In genomic region chr6:63456734-63457133, GRCh38 we compare ENCODE assay signal across 20 cellular contexts.
"Had no signal": no experiment of that assay in that cellular context is flagged by ENCODE, and none has a peak within 500 bp of the region (broad histone marks: within the 10 kb centered on the region; RNA-seq: fewer than 3 reads in every experiment).

No MANE protein-coding gene starts in this region.

- H3K27ac Mint-ChIP-seq: naive B cell, nephron had no signal

- H3K27me3 ChIP-seq: esophagus squamous epithelium, gastroesophageal sphincter, neutrophil, right atrium auricular region, stomach, transverse colon had no signal

- DNase-seq: dermis blood vessel endothelial cell; esophagus squamous epithelium; foreskin fibroblast; glutamatergic neuron; kidney; left cardiac atrium; left ventricle myocardium superior; mesendoderm; naive B cell; small intestine; stimulated activated CD4-positive, alpha-beta T cell treated with anti-CD3 and anti-CD28 coated beads, Interleukin-12 subunit alpha, Interleukin-12 subunit beta, amount 100 ng/mL, for 4 hours; stimulated activated naive CD4-positive, alpha-beta T cell; stomach; substantia nigra; transverse colon had no signal

- H3K4me1 ChIP-seq: esophagus squamous epithelium, right atrium auricular region had no signal

- ATAC-seq: gastroesophageal sphincter, left cardiac atrium, left ventricle myocardium superior had no signal

- H3K27ac ChIP-seq: esophagus squamous epithelium, gastroesophageal sphincter, neutrophil, right atrium auricular region, thoracic aorta had no signal

- H3K9me3 Mint-ChIP-seq: nephron had no signal

- H3K36me3 Mint-ChIP-seq: naive B cell had no signal

- H3K4me3 ChIP-seq: esophagus squamous epithelium, gastroesophageal sphincter, right atrium auricular region, stomach, thoracic aorta, transverse colon had no signal

- H3K4me1 Mint-ChIP-seq: naive B cell, nephron had no signal

- H3K9me3 ChIP-seq: esophagus squamous epithelium, gastroesophageal sphincter, neutrophil, right atrium auricular region, stomach, thoracic aorta, transverse colon had no signal

- H3K36me3 ChIP-seq: esophagus squamous epithelium, gastroesophageal sphincter, neutrophil, right atrium auricular region, stomach, thoracic aorta, transverse colon had no signal

- H3K27me3 Mint-ChIP-seq: naive B cell had no signal

- H3K4me3 Mint-ChIP-seq: naive B cell, nephron had no signal
